In the genomic region with DNA sequence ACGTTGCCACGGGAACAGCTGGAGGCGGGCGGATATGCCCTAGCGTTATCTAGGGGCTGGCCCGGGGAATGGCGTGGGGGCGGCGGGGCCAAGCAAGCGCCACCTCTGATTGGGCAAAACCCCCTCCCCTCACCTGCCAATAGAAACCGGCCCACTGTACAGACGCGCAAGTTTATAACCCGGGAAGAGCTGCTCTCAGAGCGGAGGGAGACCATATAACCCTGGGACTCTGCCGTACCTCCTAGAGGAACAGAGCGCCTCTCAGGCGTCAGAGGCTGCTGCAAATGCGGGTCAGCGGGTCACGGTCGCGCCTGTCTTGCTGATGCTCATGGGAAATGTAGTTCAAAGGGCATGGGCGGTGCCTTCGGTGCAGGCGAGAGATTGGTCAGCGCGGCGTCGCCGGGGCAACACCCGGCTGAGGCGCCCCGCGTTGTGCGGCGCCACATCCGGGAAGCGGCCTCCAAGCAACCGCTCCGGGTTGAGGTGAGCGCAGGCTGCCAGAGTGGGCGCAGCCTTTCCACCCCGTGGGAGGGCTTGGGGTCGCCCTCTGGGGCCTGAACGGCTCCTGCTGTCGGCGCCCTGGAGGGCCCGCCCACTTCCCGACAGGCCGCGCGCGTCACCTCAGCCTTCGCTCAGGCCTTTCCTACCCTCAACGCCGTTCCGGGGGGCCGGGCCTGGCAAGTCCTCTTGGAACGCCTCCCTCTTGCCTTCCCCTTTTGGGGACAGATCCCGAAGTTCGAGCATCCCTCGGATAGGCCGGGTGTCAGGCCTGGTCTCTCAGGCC, we compare ENCODE assay signal across 8 cellular contexts. TPM values are rescaled to one million over a fixed set of nuclear protein-coding genes. Genes with fewer than 3 reads are reported as not detected.
A peak's percentile ranks its signal among the peaks of the same experiment; 100 is the strongest.
DNase-seq lines count a peak whose midpoint lies in the region; ATAC-seq and TF ChIP-seq lines count a peak whose summit lies in the region.

A gene (plus strand): TSS at position 639 of the 784 bp plus-strand sequence. CDS start 867 bp downstream, outside the sequence.

- H3K4me3 Mint-ChIP-seq in activated CD4-positive, alpha-beta T cell treated with anti-CD3 and anti-CD28 coated beads, Interleukin-2, amount 10 ng/mL, durations not matched to agents 24 days and 14 days = peak within 1 kb of the TSS; percentile 93

- peak; percentile 88 for ATAC-seq in GM19328 (IDR thresholded peaks at IDR 0.05; ENCODE audit: unreplicated experiment)
- ATAC-seq in HG03469 (IDR thresholded peaks at IDR 0.05; ENCODE audit: unreplicated experiment) = peak; percentile 76

- intact Hi-C loops in activated CD4-positive, alpha-beta T cell treated with anti-CD3 and anti-CD28 coated beads, Interleukin-2, amount 10 ng/mL, durations not matched to agents 24 days and 14 days (cut with micrococcal nuclease) = loop anchor here (1.0 to 2.0 kb wide), 10 partner anchors 9 to 171 kb away; a partner anchor contains a TSS

- peaks cover 0 to 38% (median 21%) of the 10 kb centered on the region in 11 experiments; a peak in 12 of 22 replicates for H4K20me1 ChIP-seq in BLaER1 treated with 17β-estradiol and CSF1 and Interleukin-3, amounts not matched to agents 10 nM and 100 nM

- peaks cover 19% of the 10 kb centered on the region for H3K4me1 Mint-ChIP-seq in activated CD4-positive, alpha-beta T cell treated with anti-CD3 and anti-CD28 coated beads, Interleukin-2, amount 10 ng/mL, durations not matched to agents 24 days and 14 days

- peaks cover 34 to 52% (median 46%) of the 10 kb centered on the region in 10 experiments for H3K4me1 ChIP-seq in BLaER1 treated with 17β-estradiol and CSF1 and Interleukin-3, amounts not matched to agents 10 nM and 100 nM

- H3K36me3 Mint-ChIP-seq in activated CD4-positive, alpha-beta T cell treated with anti-CD3 and anti-CD28 coated beads, Interleukin-2, amount 10 ng/mL, durations not matched to agents 24 days and 14 days (ENCODE audit: low read depth) = peaks cover 23% of the 10 kb centered on the region

- H3K9me3 ChIP-seq in BLaER1 treated with 17β-estradiol and CSF1 and Interleukin-3, amounts not matched to agents 10 nM and 100 nM (replicated peaks in 1 of 11) = no peaks in the 10 kb centered on the region

- peak within 1 kb of the TSS; percentile 39 to 87 (median 82) for H3K27ac ChIP-seq in BLaER1 treated with 17β-estradiol and CSF1 and Interleukin-3, amounts not matched to agents 10 nM and 100 nM
- H3K27ac ChIP-seq in coronary artery = peak within 1 kb of the TSS; percentile 64 to 93
- peak within 1 kb of the TSS; percentile 96 for H3K27ac ChIP-seq in layer of hippocampus (ENCODE audit: low read depth, low read length)

- peak within 1 kb of the TSS; percentile 56 to 73 (median 67) for H3K4me3 ChIP-seq in BLaER1 treated with 17β-estradiol and CSF1 and Interleukin-3, amounts not matched to agents 10 nM and 100 nM
- peak within 1 kb of the TSS; percentile 75 for H3K4me3 ChIP-seq in coronary artery

- DNase-seq in NCI-H526 (lab: John Stamatoyannopoulos, UW) = peak; percentile 93 to 98
- peak; percentile 99 for DNase-seq in activated CD4-positive, alpha-beta T cell treated with anti-CD3 and anti-CD28 coated beads, Interleukin-2, amount 10 ng/mL, durations not matched to agents 24 days and 14 days
- peak; percentile 99 for DNase-seq in coronary artery (ENCODE audit: low spot score)
- DNase-seq in stimulated activated CD4-positive, alpha-beta T cell treated with anti-CD3 and anti-CD28 coated beads, Interleukin-1b, Interleukin-23, amount 100 ng/mL, for 24 hours (ENCODE audit: low read depth in 4 of 4, low spot score in 1 of 4) = peak; percentile 79 to 90 (median 88)

- no peak for TF ChIP-seq CTCF in coronary artery (IDR thresholded peaks at IDR 0.05)

- peak within 1 kb of the TSS; percentile 97 for H3K27ac Mint-ChIP-seq in activated CD4-positive, alpha-beta T cell treated with anti-CD3 and anti-CD28 coated beads, Interleukin-2, amount 10 ng/mL, durations not matched to agents 24 days and 14 days

- peak within 1 kb of the TSS; percentile 74 to 90 (median 83) for H3K9ac ChIP-seq in BLaER1 treated with 17β-estradiol and CSF1 and Interleukin-3, amounts not matched to agents 10 nM and 100 nM

- peaks cover 25 to 52% (median 43%) of the 10 kb centered on the region in 11 experiments for H3K36me3 ChIP-seq in BLaER1 treated with 17β-estradiol and CSF1 and Interleukin-3, amounts not matched to agents 10 nM and 100 nM

- H3K27me3 Mint-ChIP-seq in activated CD4-positive, alpha-beta T cell treated with anti-CD3 and anti-CD28 coated beads, Interleukin-2, amount 10 ng/mL, durations not matched to agents 24 days and 14 days = no peaks in the 10 kb centered on the region

- H3K27me3 ChIP-seq in BLaER1 treated with 17β-estradiol and CSF1 and Interleukin-3, amounts not matched to agents 10 nM and 100 nM = no peaks in the 10 kb centered on the region
- no peaks in the 10 kb centered on the region for H3K27me3 ChIP-seq in layer of hippocampus (ENCODE audit: control insufficient read depth, insufficient read depth, low read length)

- H3K9me3 Mint-ChIP-seq in activated CD4-positive, alpha-beta T cell treated with anti-CD3 and anti-CD28 coated beads, Interleukin-2, amount 10 ng/mL, durations not matched to agents 24 days and 14 days = no peaks in the 10 kb centered on the region

- peak within 1 kb of the TSS; percentile 91 to 98 (median 95) for H3K4me2 ChIP-seq in BLaER1 treated with 17β-estradiol and CSF1 and Interleukin-3, amounts not matched to agents 10 nM and 100 nM

RNA-seq across cellular contexts. Expression of the gene that starts here (rescaled TPM):
- total RNA-seq in activated CD4-positive, alpha-beta T cell treated with anti-CD3 and anti-CD28 coated beads, Interleukin-2, amount 10 ng/mL, durations not matched to agents 24 days and 14 days = 6.3 and 6.8 TPM in 2 replicates

Comparison
In these comparisons a context has a peak if more than half of its experiments do, and no peak if none do; other contexts are left out.
1. Peak in every context shown above with its lines: DNase-seq, ATAC-seq, H3K4me3 ChIP-seq and H3K27ac ChIP-seq.